ENCODE assay signal across 17 cellular contexts in the genomic region with DNA sequence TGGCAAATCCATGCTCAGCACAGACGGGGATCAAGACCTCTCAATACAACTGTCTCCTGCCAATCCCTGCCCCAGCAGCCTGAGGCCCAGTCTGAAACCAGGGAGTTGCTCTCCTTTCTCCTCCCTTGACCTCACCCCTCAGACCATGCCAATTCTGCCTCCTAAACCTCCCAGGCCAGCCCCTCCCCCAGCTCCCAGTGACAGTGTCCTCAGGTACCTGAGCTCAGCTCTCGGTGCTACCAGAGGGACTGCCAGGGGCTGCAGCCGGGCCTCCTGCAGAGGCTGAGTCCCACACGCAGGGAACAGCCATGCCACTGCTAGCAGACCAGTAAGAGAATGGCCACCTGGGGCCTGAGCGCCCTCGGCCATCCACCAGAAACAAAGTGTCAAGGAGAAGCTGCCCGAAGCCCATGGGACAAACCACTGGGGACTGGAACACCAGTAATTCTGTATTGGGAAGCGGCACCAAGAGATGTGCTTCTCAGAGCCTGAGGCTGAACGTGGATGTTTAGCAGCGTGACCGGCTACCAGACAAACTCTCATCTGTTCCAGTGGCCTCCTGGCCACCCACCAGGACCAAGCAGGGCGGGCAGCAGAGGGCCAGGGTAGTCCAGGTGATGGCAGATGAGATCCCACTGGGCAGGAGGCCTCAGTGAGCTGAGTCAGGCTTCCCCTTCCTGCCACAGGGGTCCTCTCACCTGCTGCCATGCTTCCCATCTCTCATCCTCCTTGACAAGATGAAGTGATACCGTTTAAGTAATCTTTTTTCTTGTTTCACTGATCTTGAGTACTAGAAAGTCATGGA. TPM values are rescaled to one million over a fixed set of nuclear protein-coding genes. Genes with fewer than 3 reads are reported as not detected.
DNase-seq lines count a peak whose midpoint lies in the region; ATAC-seq and TF ChIP-seq lines count a peak whose summit lies in the region.
"Had no signal": no experiment of that assay in that cellular context is flagged by ENCODE, and none has a peak within 500 bp of the region (broad histone marks: within the 10 kb centered on the region; RNA-seq: fewer than 3 reads in every experiment).

No MANE protein-coding gene starts in this region.

- CTCF ChIA-PET in activated CD4-positive, alpha-beta T cell treated with anti-CD3 and anti-CD28 coated beads, Interleukin-2, amount 10 ng/mL, durations not matched to agents 7 days and 5 days (lab: Charles Lee), result interaction anchor here (0.7 to 4.3 kb wide), 4 partner anchors 53 to 1916 kb away, joined by 3 to 14 read pairs (median 6); no protein-coding TSS in a partner anchor

- no peaks in the 10 kb centered on the region for H3K9me3 Mint-ChIP-seq in activated CD4-positive, alpha-beta T cell treated with anti-CD3 and anti-CD28 coated beads, Interleukin-2, amount 10 ng/mL, durations not matched to agents 7 days and 5 days
- H3K9me3 Mint-ChIP-seq in central memory CD8-positive, alpha-beta T cell, result no peaks in the 10 kb centered on the region
- H3K9me3 Mint-ChIP-seq: naive thymus-derived CD8-positive, alpha-beta T cell; WTC11 had no signal

- no peak overlapping the region for H3K4me3 ChIP-seq in sigmoid colon

- peak overlapping the region; percentile 25 for H3K27ac Mint-ChIP-seq in activated CD4-positive, alpha-beta T cell treated with anti-CD3 and anti-CD28 coated beads, Interleukin-2, amount 10 ng/mL, durations not matched to agents 7 days and 5 days
- peak overlapping the region; percentile 76 for H3K27ac Mint-ChIP-seq in central memory CD8-positive, alpha-beta T cell (ENCODE audit: low read depth)
- H3K27ac Mint-ChIP-seq: activated naive CD8-positive, alpha-beta T cell; WTC11 had no signal

- H3K27me3 ChIP-seq in sigmoid colon, result no peaks in the 10 kb centered on the region

- ATAC-seq in central memory CD8-positive, alpha-beta T cell (replicated peaks; ENCODE audit: extremely low read depth, poor library complexity, severe bottlenecking), result no peak
- ATAC-seq: naive thymus-derived CD8-positive, alpha-beta T cell; sciatic nerve; WTC11 had no signal

- H3K4me3 Mint-ChIP-seq in activated CD4-positive, alpha-beta T cell treated with anti-CD3 and anti-CD28 coated beads, Interleukin-2, amount 10 ng/mL, durations not matched to agents 7 days and 5 days, result no peak overlapping the region
- H3K4me3 Mint-ChIP-seq in central memory CD8-positive, alpha-beta T cell, result no peak overlapping the region
- H3K4me3 Mint-ChIP-seq: naive thymus-derived CD8-positive, alpha-beta T cell; WTC11 had no signal

- no peak for TF ChIP-seq POLR2A in sigmoid colon (IDR thresholded peaks at IDR 0.05)

- H3K36me3 ChIP-seq in sigmoid colon, result no peaks in the 10 kb centered on the region

- H3K9me3 ChIP-seq in sigmoid colon, result no peaks in the 10 kb centered on the region

- H3K36me3 Mint-ChIP-seq in activated CD4-positive, alpha-beta T cell treated with anti-CD3 and anti-CD28 coated beads, Interleukin-2, amount 10 ng/mL, durations not matched to agents 7 days and 5 days (ENCODE audit: low read depth), result no peaks in the 10 kb centered on the region
- peaks cover 7% of the 10 kb centered on the region for H3K36me3 Mint-ChIP-seq in central memory CD8-positive, alpha-beta T cell (ENCODE audit: insufficient read depth)
- H3K36me3 Mint-ChIP-seq: activated naive CD8-positive, alpha-beta T cell; naive thymus-derived CD8-positive, alpha-beta T cell; WTC11 had no signal

- DNase-seq in activated CD4-positive, alpha-beta T cell treated with anti-CD3 and anti-CD28 coated beads, Interleukin-2, amount 10 ng/mL, durations not matched to agents 7 days and 5 days, result no peak
- DNase-seq in activated CD4-positive, alpha-beta T cell treated with anti-CD3 and anti-CD28 coated beads, Interleukin-2, amount 50 U/mL, for 4 hours, result no peak
- peak; percentile 23 for DNase-seq in GM13976 (ENCODE audit: low spot score)
- DNase-seq in central memory CD8-positive, alpha-beta T cell (ENCODE audit: low spot score in 2 of 2), result peak; percentile 8 to 11
- DNase-seq in sigmoid colon, result peak; percentile 35
- DNase-seq in NCI-H2107 (lab: John Stamatoyannopoulos, UW), result no peak
- no peak for DNase-seq in LoVo (ENCODE audit: low spot score)
- DNase-seq in NCI-H524 treated with DMSO at 0.1 percent for 48 hours (lab: John Stamatoyannopoulos, UW), result no peak
- DNase-seq: hippocampal formation had no signal

- intact Hi-C loops in sigmoid colon (cut with DNase I), result no loop called here

- POLR2A ChIA-PET in activated CD4-positive, alpha-beta T cell treated with anti-CD3 and anti-CD28 coated beads, Interleukin-2, amount 10 ng/mL, durations not matched to agents 7 days and 5 days (lab: Charles Lee), result no interaction called here

- H3K4me1 Mint-ChIP-seq in activated CD4-positive, alpha-beta T cell treated with anti-CD3 and anti-CD28 coated beads, Interleukin-2, amount 10 ng/mL, durations not matched to agents 7 days and 5 days, result peaks cover 69% of the 10 kb centered on the region
- H3K4me1 Mint-ChIP-seq in central memory CD8-positive, alpha-beta T cell, result peaks cover 51% of the 10 kb centered on the region

- H3K27me3 Mint-ChIP-seq in activated CD4-positive, alpha-beta T cell treated with anti-CD3 and anti-CD28 coated beads, Interleukin-2, amount 10 ng/mL, durations not matched to agents 7 days and 5 days, result peaks cover 3% of the 10 kb centered on the region
- no peaks in the 10 kb centered on the region for H3K27me3 Mint-ChIP-seq in central memory CD8-positive, alpha-beta T cell
- H3K27me3 Mint-ChIP-seq: activated naive CD8-positive, alpha-beta T cell; naive thymus-derived CD8-positive, alpha-beta T cell had no signal

- no peak overlapping the region for H3K27ac ChIP-seq in sigmoid colon

- in situ Hi-C loops in GM13976 (cut with MboI; ENCODE audit: low sequenced_read_pairs, unreplicated experiment), result no loop called here

- no peaks in the 10 kb centered on the region for H3K4me1 ChIP-seq in sigmoid colon

- WGBS in sigmoid colon, 2 donors, result 91 to 92% methylated on average over 13 of the region's 13 CpGs

- TF ChIP-seq EP300 in sigmoid colon (IDR thresholded peaks at IDR 0.05), result no peak

- TF ChIP-seq CTCF in GM13976 (IDR thresholded peaks at IDR 0.05; ENCODE audit: borderline replicate concordance, control extremely low read depth, extremely low read depth, insufficient read depth, missing control alignments), result no peak
- no peak for TF ChIP-seq CTCF in sigmoid colon (IDR thresholded peaks at IDR 0.05)

RNA-seq across cellular contexts. Expression of a gene that starts 0.6 kb away (rescaled TPM):
- total RNA-seq in activated CD4-positive, alpha-beta T cell treated with anti-CD3 and anti-CD28 coated beads, Interleukin-2, amount 10 ng/mL, durations not matched to agents 7 days and 5 days, result under 1 TPM; 0.20 to 0.40 TPM
- total RNA-seq in sigmoid colon, result not detected
- polyA plus RNA-seq in sigmoid colon, result not detected
- total RNA-seq: cerebellum; G401; liver; naive thymus-derived CD8-positive, alpha-beta T cell; sciatic nerve; WTC11 had no signal
- polyA plus RNA-seq: esophagus; liver; naive thymus-derived CD8-positive, alpha-beta T cell had no signal

RNA-seq across cellular contexts. Expression of a gene that starts 13.7 kb away (rescaled TPM):
- 1 to 10 TPM; 2.9 to 4.7 TPM for total RNA-seq in activated CD4-positive, alpha-beta T cell treated with anti-CD3 and anti-CD28 coated beads, Interleukin-2, amount 10 ng/mL, durations not matched to agents 7 days and 5 days
- not detected for total RNA-seq in sigmoid colon
- polyA plus RNA-seq in sigmoid colon, result 1 to 10 TPM in 1 of 3 donors, not detected in 2; 1.1 TPM
- total RNA-seq: cerebellum; G401; liver; naive thymus-derived CD8-positive, alpha-beta T cell; sciatic nerve; WTC11 had no signal
- polyA plus RNA-seq: liver; naive thymus-derived CD8-positive, alpha-beta T cell had no signal

RNA-seq across cellular contexts. Expression of a gene that starts 48.4 kb away (rescaled TPM):
- 10 to 100 TPM; 26.5 to 38.8 TPM for total RNA-seq in activated CD4-positive, alpha-beta T cell treated with anti-CD3 and anti-CD28 coated beads, Interleukin-2, amount 10 ng/mL, durations not matched to agents 7 days and 5 days
- 1 to 10 TPM in 2 of 4 donors, under 1 TPM in 2; 0.16 to 2.2 (median 1.2) TPM for total RNA-seq in sigmoid colon
- polyA plus RNA-seq in sigmoid colon, result 1 to 10 TPM in 1 of 3 donors, not detected in 2; 5.5 TPM

Comparison
In these comparisons a context has a peak if more than half of its experiments do, and no peak if none do; other contexts are left out.
1. DNase-seq: peak in GM13976 (single experiment), central memory CD8-positive, alpha-beta T cell (2 of 2) and sigmoid colon (single experiment); none in activated CD4-positive, alpha-beta T cell treated with anti-CD3 and anti-CD28 coated beads, Interleukin-2, amount 10 ng/mL, durations not matched to agents 7 days and 5 days (single experiment), activated CD4-positive, alpha-beta T cell treated with anti-CD3 and anti-CD28 coated beads, Interleukin-2, amount 50 U/mL, for 4 hours (0 of 2), NCI-H2107 (single experiment), LoVo (single experiment) and NCI-H524 treated with DMSO at 0.1 percent for 48 hours (single experiment).
2. RNA of a gene that starts 48.4 kb away (total RNA-seq): 26.5 to 38.8 TPM in activated CD4-positive, alpha-beta T cell treated with anti-CD3 and anti-CD28 coated beads, Interleukin-2, amount 10 ng/mL, durations not matched to agents 7 days and 5 days; 0.16 to 2.2 TPM in sigmoid colon; every median in the first group is over 4 times any median in the second.